In the genomic region with DNA sequence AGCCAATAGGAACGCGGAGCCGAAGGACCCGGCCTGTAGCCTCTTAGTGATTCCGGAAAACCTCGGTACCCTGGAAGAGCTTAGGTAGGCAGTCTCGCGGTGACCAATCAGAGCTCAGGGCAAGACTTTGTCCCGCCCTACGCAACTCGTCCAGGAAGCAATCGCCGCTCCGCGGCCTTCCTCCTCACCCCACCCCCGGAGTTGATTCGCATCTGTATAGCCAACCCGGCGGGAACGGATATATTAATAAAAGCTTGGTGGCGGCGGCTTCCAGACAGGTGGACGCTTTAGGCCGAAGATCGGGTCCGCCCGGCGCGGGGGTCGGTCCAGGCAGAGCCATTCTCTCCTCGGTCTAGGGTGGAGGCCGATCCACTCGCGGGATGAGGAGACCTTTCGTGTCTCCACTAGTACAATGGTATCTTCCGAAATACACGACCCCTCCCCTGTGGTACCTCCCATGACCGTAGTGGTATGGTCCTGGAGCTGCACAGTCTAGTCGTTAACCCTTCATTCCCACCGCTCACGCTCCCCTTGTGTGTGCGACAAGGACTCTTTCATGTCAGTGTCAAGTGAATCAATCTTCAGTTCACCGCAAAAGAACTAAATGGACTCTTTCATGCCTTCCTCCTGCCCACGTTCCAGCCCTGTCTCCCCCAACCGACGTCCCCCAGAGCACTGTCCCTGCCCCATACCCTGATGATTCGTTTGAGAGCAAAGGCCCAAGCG, we compare ENCODE assay signal across 8 cellular contexts. TPM values are rescaled to one million over a fixed set of nuclear protein-coding genes. Genes with fewer than 3 reads are reported as not detected.
DNase-seq lines count a peak whose midpoint lies in the region; ATAC-seq and TF ChIP-seq lines count a peak whose summit lies in the region.

No MANE protein-coding gene starts in this region.

- H3K4me3 ChIP-seq in PC-3 (ENCODE audit: low read length): peak overlapping the region; percentile 85

- TF ChIP-seq POLR2A in erythroblast (IDR thresholded peaks at IDR 0.05; ENCODE audit: low read length): peak; percentile 74

- CTCF ChIA-PET in PC-3 (lab: Charles Lee): no interaction called here

- intact Hi-C loops in PC-3 (cut with micrococcal nuclease): no loop called here

- H3K79me2 ChIP-seq in PC-3 (ENCODE audit: low read length): no peaks in the 10 kb centered on the region

- peak overlapping the region; percentile 74 to 96 (median 89) for H3K27ac Mint-ChIP-seq in IgD-negative memory B cell
- peak overlapping the region; percentile 92 for H3K27ac Mint-ChIP-seq in activated T-cell treated with anti-CD3 and anti-CD28 coated beads, Interleukin-2, amount 50 U/mL, for 24 hours

- no peak for TF ChIP-seq CTCF in PC-3 (conservative IDR thresholded peaks at IDR 0.05; ENCODE audit: low read depth, low read length)

- BruUV-seq in PC-3 (replicated peaks; lab: Mats Ljungman, UMichigan): TSS peak; percentile 100

- H3K9me2 ChIP-seq in PC-3 (replicated peaks; ENCODE audit: low read length): no peaks in the 10 kb centered on the region

- no peaks in the 10 kb centered on the region for H4K20me1 ChIP-seq in PC-3 (ENCODE audit: low read length)

- H3F3A ChIP-seq in PC-3 (ENCODE audit: low read length, unreplicated experiment): no peaks in the 10 kb centered on the region

- peak overlapping the region; percentile 95 for H3K4me2 ChIP-seq in PC-3 (ENCODE audit: low read length)

- peak; percentile 97 for ATAC-seq in GM21529 (IDR thresholded peaks at IDR 0.05; ENCODE audit: unreplicated experiment)
- ATAC-seq in PC-3: peak; percentile 99

- peak overlapping the region; percentile 94 for H3K9ac ChIP-seq in PC-3 (ENCODE audit: low read length)

- H3K9me3 ChIP-seq in PC-3 (ENCODE audit: low read length): no peaks in the 10 kb centered on the region

- H3K4me1 ChIP-seq in PC-3 (ENCODE audit: insufficient read depth, low read length): peaks cover 7% of the 10 kb centered on the region

- H3K27ac ChIP-seq in PC-3 (ENCODE audit: low read length): peak overlapping the region; percentile 83

- H3K27me3 ChIP-seq in PC-3 (ENCODE audit: low read length): no peaks in the 10 kb centered on the region

- peak; percentile 94 for DNase-seq in DMS114 treated with DMSO at 0.1 percent for 48 hours (lab: John Stamatoyannopoulos, UW; ENCODE audit: unreplicated experiment)
- DNase-seq in PC-3: peak; percentile 97
- peak; percentile 83 for DNase-seq in activated T-cell treated with anti-CD3 and anti-CD28 coated beads, Interleukin-2, amount 50 U/mL, for 24 hours
- peak; percentile 94 to 95 for DNase-seq in erythroblast (lab: John Stamatoyannopoulos, UW)
- DNase-seq in mucosa of gallbladder (ENCODE audit: low spot score): peak; percentile 94
- peak; percentile 68 for DNase-seq in stimulated activated CD8-positive, alpha-beta memory T cell treated with anti-CD3 and anti-CD28 coated beads, Interleukin-4, amount 100 ng/mL, for 24 hours (ENCODE audit: low read depth)

- H3K36me3 Mint-ChIP-seq in IgD-negative memory B cell: peaks cover 1% of the 10 kb centered on the region
- no peaks in the 10 kb centered on the region for H3K36me3 Mint-ChIP-seq in activated T-cell treated with anti-CD3 and anti-CD28 coated beads, Interleukin-2, amount 50 U/mL, for 24 hours (ENCODE audit: low read depth)

- peaks cover 9 to 12% (median 10%) of the 10 kb centered on the region in 3 donors for H3K4me1 Mint-ChIP-seq in IgD-negative memory B cell
- H3K4me1 Mint-ChIP-seq in activated T-cell treated with anti-CD3 and anti-CD28 coated beads, Interleukin-2, amount 50 U/mL, for 24 hours (ENCODE audit: low read depth): peaks cover 19% of the 10 kb centered on the region

- no peaks in the 10 kb centered on the region for H3K36me3 ChIP-seq in PC-3 (ENCODE audit: low read depth, low read length)

- peaks cover 0 to 2% (median 0%) of the 10 kb centered on the region in 3 donors for H3K9me3 Mint-ChIP-seq in IgD-negative memory B cell
- no peaks in the 10 kb centered on the region for H3K9me3 Mint-ChIP-seq in activated T-cell treated with anti-CD3 and anti-CD28 coated beads, Interleukin-2, amount 50 U/mL, for 24 hours

- H3K27me3 Mint-ChIP-seq in IgD-negative memory B cell: no peaks in the 10 kb centered on the region
- H3K27me3 Mint-ChIP-seq in activated T-cell treated with anti-CD3 and anti-CD28 coated beads, Interleukin-2, amount 50 U/mL, for 24 hours: peaks cover 13% of the 10 kb centered on the region

- peak overlapping the region; percentile 89 for H2AFZ ChIP-seq in PC-3 (ENCODE audit: low read length)

- POLR2A ChIA-PET in PC-3 (lab: Charles Lee; ENCODE audit: unreplicated experiment): interaction anchor here (0.5 to 1.4 kb wide), 12 partner anchors 33 to 1628 kb away, joined by 3 to 10 read pairs (median 4); partner anchors contain the start of genes HDAC6, SLC35A2 and SUV39H1

- H3K4me3 Mint-ChIP-seq in IgD-negative memory B cell: peak overlapping the region; percentile 69 to 95 (median 92)
- peak overlapping the region; percentile 80 for H3K4me3 Mint-ChIP-seq in activated T-cell treated with anti-CD3 and anti-CD28 coated beads, Interleukin-2, amount 50 U/mL, for 24 hours

RNA-seq across cellular contexts. Expression of gene GLOD5, which starts 24.2 kb away (rescaled TPM):
- polyA plus RNA-seq in IgD-negative memory B cell: not detected
- total RNA-seq in PC-3 (2014; rRNA removed) (not detected in 2 replicates), mucosa of gallbladder (4.8 TPM)

RNA-seq across cellular contexts. Expression of gene SUV39H1, which starts 40.8 kb away (rescaled TPM):
- 8.6 TPM for polyA plus RNA-seq in IgD-negative memory B cell
- 22.3 and 31.7 TPM in 2 replicates for total RNA-seq in PC-3 (2014; rRNA removed)
- total RNA-seq in mucosa of gallbladder: 4.5 TPM

RNA-seq across cellular contexts. Expression of gene GATA1, which starts 49.0 kb away (rescaled TPM):
- not detected for polyA plus RNA-seq in IgD-negative memory B cell
- total RNA-seq in PC-3 (2014; rRNA removed) (not detected in 2 replicates), mucosa of gallbladder (0.98 TPM)

RNA-seq across cellular contexts. Expression of gene WAS, which starts 53.8 kb away (rescaled TPM):
- 26.5 TPM for polyA plus RNA-seq in IgD-negative memory B cell
- 0.66 TPM in 1 of 2 replicates, not detected in the other for total RNA-seq in PC-3 (2014; rRNA removed)
- 11.5 TPM for total RNA-seq in mucosa of gallbladder

Comparison
In these comparisons a context has a peak if more than half of its experiments do, and no peak if none do; other contexts are left out.
1. Peak in every context shown above with its lines: DNase-seq, ATAC-seq, H3K4me3 ChIP-seq and H3K27ac ChIP-seq.